ENCODE assay signal across 2 cellular contexts in the genomic region with DNA sequence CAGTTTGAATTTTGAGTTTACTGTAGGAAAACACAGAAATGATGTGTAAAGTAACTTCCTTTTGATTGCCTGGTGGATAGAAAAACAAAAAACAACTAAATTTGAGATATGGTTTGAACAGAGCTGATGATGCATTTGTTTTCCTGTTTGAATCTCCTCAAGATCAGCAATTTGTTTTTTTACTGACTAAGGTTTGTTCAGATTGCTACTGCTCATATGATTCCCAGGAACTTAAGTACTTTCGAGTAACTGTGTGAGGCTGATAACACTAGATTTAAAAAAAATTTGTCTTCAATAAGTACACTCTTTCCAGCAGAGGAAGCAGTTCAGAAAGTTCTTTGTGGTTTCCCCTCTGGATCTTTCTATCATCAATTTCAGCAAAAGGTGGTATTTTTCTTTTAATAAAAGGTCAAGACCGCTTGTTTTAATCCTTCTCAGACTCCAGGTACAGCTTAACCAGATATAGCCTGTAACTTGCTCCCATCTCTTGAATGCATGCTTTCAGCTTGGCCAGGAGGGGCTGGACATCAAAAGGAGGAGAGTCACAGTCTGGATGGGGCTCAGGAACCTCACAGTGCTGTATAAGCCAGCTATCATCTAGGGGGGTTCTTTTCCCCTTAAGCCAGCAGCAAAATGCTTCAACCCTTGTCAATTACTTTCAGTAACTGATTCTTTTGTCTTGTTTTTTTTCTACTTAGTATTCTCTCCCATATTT.
TF ChIP-seq lines count a peak whose summit lies in the region.

No MANE protein-coding gene starts in this region.

TF ChIP-seq in GM12891, 5 proteins besides CTCF, POLR2A, EP300 and RAD21:
- no peak for TF ChIP-seq PAX5 (IDR thresholded peaks at IDR 0.05; ENCODE audit: insufficient read depth, low read length, severe bottlenecking)
- no peak for TF ChIP-seq POU2F2 (IDR thresholded peaks at IDR 0.05; ENCODE audit: low read depth, low read length)
- TF ChIP-seq SPI1 (IDR thresholded peaks at IDR 0.05; ENCODE audit: low read depth, low read length), result no peak
- TF ChIP-seq POLR2AphosphoS5 (IDR thresholded peaks at IDR 0.05; ENCODE audit: low read depth, low read length), result no peak
- no peak for TF ChIP-seq TAF1 (IDR thresholded peaks at IDR 0.05; ENCODE audit: low read depth, low read length)

TF ChIP-seq in H1, 55 proteins besides CTCF, POLR2A, EP300 and RAD21:
- TF ChIP-seq SP1 (IDR thresholded peaks at IDR 0.05; ENCODE audit: low read depth, low read length), result no peak
TF ChIP-seq in H1: peak in this region for 0.
